Comparison of ENCODE assay signal across 1 cellular context in genomic region chr13:71979616-71980015, GRCh38.
A peak's percentile ranks its signal among the peaks of the same experiment; 100 is the strongest.
TF ChIP-seq lines count a peak whose summit lies in the region.

No MANE protein-coding gene starts in this region.

TF ChIP-seq in HEK293, 187 proteins besides CTCF, POLR2A, EP300 and RAD21 (continued from another document):
- TF ChIP-seq, protein P1, sequence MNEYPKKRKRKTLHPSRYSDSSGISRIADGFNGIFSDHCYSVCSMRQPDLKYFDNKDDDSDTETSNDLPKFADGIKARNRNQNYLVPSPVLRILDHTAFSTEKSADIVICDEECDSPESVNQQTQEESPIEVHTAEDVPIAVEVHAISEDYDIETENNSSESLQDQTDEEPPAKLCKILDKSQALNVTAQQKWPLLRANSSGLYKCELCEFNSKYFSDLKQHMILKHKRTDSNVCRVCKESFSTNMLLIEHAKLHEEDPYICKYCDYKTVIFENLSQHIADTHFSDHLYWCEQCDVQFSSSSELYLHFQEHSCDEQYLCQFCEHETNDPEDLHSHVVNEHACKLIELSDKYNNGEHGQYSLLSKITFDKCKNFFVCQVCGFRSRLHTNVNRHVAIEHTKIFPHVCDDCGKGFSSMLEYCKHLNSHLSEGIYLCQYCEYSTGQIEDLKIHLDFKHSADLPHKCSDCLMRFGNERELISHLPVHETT (tag by site-specific recombination; IDR thresholded peaks at IDR 0.05), result no peak
- peak; percentile 35 for TF ChIP-seq ZNF654 (tag by site-specific recombination; IDR thresholded peaks at IDR 0.05; ENCODE audit: low read depth)
- TF ChIP-seq ZNF768 (tag by site-specific recombination; IDR thresholded peaks at IDR 0.05), result no peak
- no peak for TF ChIP-seq ZNF169 (tag by site-specific recombination; IDR thresholded peaks at IDR 0.05)
- no peak for TF ChIP-seq ZNF610 (tag by site-specific recombination; IDR thresholded peaks at IDR 0.05; ENCODE audit: borderline replicate concordance)
